In the genomic region with DNA sequence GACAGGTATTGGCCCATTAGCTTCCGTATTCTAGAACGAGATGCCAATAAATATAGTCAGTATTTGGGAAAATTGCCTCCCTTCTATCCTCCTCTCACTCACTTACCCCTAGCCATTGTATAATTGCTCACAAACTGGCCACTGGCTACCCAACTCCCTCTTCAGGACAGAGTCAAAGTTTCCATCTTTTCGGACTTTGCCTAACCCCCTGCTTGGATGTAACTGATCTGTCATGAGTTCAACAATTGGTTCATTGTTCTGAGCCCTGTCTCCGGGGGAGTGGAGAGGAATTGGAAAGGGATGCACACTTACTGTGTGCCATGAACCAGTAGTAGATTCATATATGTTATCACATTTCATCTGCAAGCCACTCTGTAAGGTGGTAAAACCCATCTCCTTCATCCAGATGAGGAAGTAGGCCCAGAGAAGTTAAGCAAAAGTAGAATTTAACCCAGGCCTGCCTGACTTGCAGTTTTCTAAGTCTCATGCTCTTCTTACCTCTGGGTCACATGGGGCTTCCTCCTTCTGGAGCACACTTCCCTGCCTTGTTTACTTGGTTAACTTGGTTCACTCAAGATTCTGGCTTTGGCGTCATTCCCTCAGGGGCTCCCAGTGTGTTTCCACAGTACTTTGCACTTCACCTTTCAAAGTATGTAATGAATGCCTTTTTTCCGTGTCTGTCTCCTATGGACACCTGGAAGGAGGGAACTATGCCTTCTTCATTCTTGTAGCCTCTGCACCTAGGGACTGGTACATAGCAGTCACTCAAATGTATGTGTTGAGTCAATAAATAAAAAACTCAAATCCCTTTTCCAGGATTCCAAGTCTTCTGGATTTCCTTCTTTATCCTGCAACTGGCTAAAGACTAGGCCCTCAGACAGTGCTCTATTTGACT, we compare ENCODE assay signal across 23 cellular contexts. TPM values are rescaled to one million over a fixed set of nuclear protein-coding genes. Genes with fewer than 3 reads are reported as not detected.
DNase-seq lines count a peak whose midpoint lies in the region; ATAC-seq and TF ChIP-seq lines count a peak whose summit lies in the region.
"Had no signal": no experiment of that assay in that cellular context is flagged by ENCODE, and none has a peak within 500 bp of the region (broad histone marks: within the 10 kb centered on the region; RNA-seq: fewer than 3 reads in every experiment).

No MANE protein-coding gene starts in this region.

- intact Hi-C loops in mucosa of descending colon (cut with DNase I, micrococcal nuclease), result no loop called here

- H3K9me3 ChIP-seq in mucosa of descending colon, result no peaks in the 10 kb centered on the region
- H3K9me3 ChIP-seq: A549 had no signal

- peak; percentile 54 for ATAC-seq in mucosa of descending colon
- ATAC-seq in GM21786 (IDR thresholded peaks at IDR 0.05; ENCODE audit: unreplicated experiment), result no peak
- ATAC-seq: A549; naive thymus-derived CD8-positive, alpha-beta T cell; stimulated activated naive CD8-positive, alpha-beta T cell treated with anti-CD3 and anti-CD28 coated beads, Interleukin-15, amount 100 ng/mL, for 72 hours; T-cell had no signal

- H3K4me3 ChIP-seq in mucosa of descending colon, result no peak overlapping the region
- H3K4me3 ChIP-seq: A549, GM23248, skin epidermis had no signal

- no peak for TF ChIP-seq CTCF in mucosa of descending colon (IDR thresholded peaks at IDR 0.05)

- peak; percentile 8 for DNase-seq in SIG-M5 treated with dmso at 0.1 percent for 504 hours (lab: John Stamatoyannopoulos, UW; ENCODE audit: unreplicated experiment)
- no peak for DNase-seq in SIG-M5 (lab: John Stamatoyannopoulos, UW)
- DNase-seq in foreskin melanocyte, result peak; percentile 60
- no peak for DNase-seq in mucosa of descending colon
- DNase-seq in HK-2 (ENCODE audit: unreplicated experiment), result no peak
- no peak for DNase-seq in epidermal melanocyte (ENCODE audit: insufficient read length, low spot score)
- no peak for DNase-seq in RKO (ENCODE audit: low spot score)
- DNase-seq: activated CD4-positive, alpha-beta T cell treated with anti-CD3 and anti-CD28 coated beads, Interleukin-2, amount 50 U/mL, for 1 hour; activated gamma-delta T cell treated with Interleukin-2 at 50 U/mL for 16 hours; central memory CD4-positive, alpha-beta T cell; effector CD8-positive, alpha-beta T cell; GM23248; immature natural killer cell; naive thymus-derived CD8-positive, alpha-beta T cell; NCI-H1694 treated with DMSO at 0.1 percent for 48 hours; stimulated activated CD4-positive, alpha-beta T cell treated with anti-CD3 and anti-CD28 coated beads, Interleukin-4, amount 100 ng/mL, for 1 hour; stimulated activated naive CD8-positive, alpha-beta T cell treated with anti-CD3 and anti-CD28 coated beads, Interleukin-15, amount 100 ng/mL, for 72 hours; T-cell had no signal

- H3K4me1 ChIP-seq in mucosa of descending colon (ENCODE audit: low read depth), result peaks cover 4% of the 10 kb centered on the region

- H3K36me3 ChIP-seq in mucosa of descending colon (ENCODE audit: low read depth), result no peaks in the 10 kb centered on the region

RNA-seq across cellular contexts. Expression of a gene that starts 12.4 kb away (rescaled TPM):
- total RNA-seq in mucosa of descending colon, result under 1 TPM in 2 of 3 donors, not detected in 1; 0.23 to 0.58 TPM
- total RNA-seq: GM23248; naive thymus-derived CD8-positive, alpha-beta T cell; NCI-H460; T-cell; ureter had no signal

Comparison
In these comparisons a context has a peak if more than half of its experiments do, and no peak if none do; other contexts are left out.
1. DNase-seq: peak in SIG-M5 treated with dmso at 0.1 percent for 504 hours (single experiment) and foreskin melanocyte (single experiment); none in SIG-M5 (single experiment), mucosa of descending colon (0 of 3), HK-2 (single experiment), epidermal melanocyte (single experiment) and RKO (single experiment).